8 cellular contexts compared by ENCODE assay signal in genomic region chr19:34430738-34431625, GRCh38. TPM values are rescaled to one million over a fixed set of nuclear protein-coding genes. Genes with fewer than 3 reads are reported as not detected.
DNase-seq lines count a peak whose midpoint lies in the region; ATAC-seq lines count a peak whose summit lies in the region.

No MANE protein-coding gene starts in this region.

- H3K27ac Mint-ChIP-seq in activated naive CD8-positive, alpha-beta T cell treated with anti-CD3 and anti-CD28 coated beads for 36 hours, result peak overlapping the region; percentile 77
- H3K27ac Mint-ChIP-seq in stimulated activated effector memory CD8-positive, alpha-beta T cell treated with anti-CD3 and anti-CD28 coated beads, Interleukin-12 subunit alpha, Interleukin-12 subunit beta, amount 100 ng/mL, for 72 hours, result no peak overlapping the region

- peaks cover 4% of the 10 kb centered on the region; the same call in 1 of the 2 replicates for H3K4me1 ChIP-seq in iPS-20b (ENCODE audit: insufficient read depth, low read length)

- H3K9me3 Mint-ChIP-seq in activated naive CD8-positive, alpha-beta T cell treated with anti-CD3 and anti-CD28 coated beads for 36 hours, result no peaks in the 10 kb centered on the region
- no peaks in the 10 kb centered on the region for H3K9me3 Mint-ChIP-seq in stimulated activated effector memory CD8-positive, alpha-beta T cell treated with anti-CD3 and anti-CD28 coated beads, Interleukin-12 subunit alpha, Interleukin-12 subunit beta, amount 100 ng/mL, for 72 hours

- H3K9ac ChIP-seq in iPS-20b (ENCODE audit: low read depth, low read length), result peak overlapping the region; percentile 44; the same call in 1 of the 2 replicates

- H3K36me3 Mint-ChIP-seq in activated naive CD8-positive, alpha-beta T cell treated with anti-CD3 and anti-CD28 coated beads for 36 hours, result peaks cover 33% of the 10 kb centered on the region
- peaks cover 84% of the 10 kb centered on the region for H3K36me3 Mint-ChIP-seq in stimulated activated effector memory CD8-positive, alpha-beta T cell treated with anti-CD3 and anti-CD28 coated beads, Interleukin-12 subunit alpha, Interleukin-12 subunit beta, amount 100 ng/mL, for 72 hours

- H3K4me1 Mint-ChIP-seq in activated naive CD8-positive, alpha-beta T cell treated with anti-CD3 and anti-CD28 coated beads for 36 hours, result peaks cover 33% of the 10 kb centered on the region
- H3K4me1 Mint-ChIP-seq in stimulated activated effector memory CD8-positive, alpha-beta T cell treated with anti-CD3 and anti-CD28 coated beads, Interleukin-12 subunit alpha, Interleukin-12 subunit beta, amount 100 ng/mL, for 72 hours, result peaks cover 29% of the 10 kb centered on the region

- H3K4me3 Mint-ChIP-seq in activated naive CD8-positive, alpha-beta T cell treated with anti-CD3 and anti-CD28 coated beads for 36 hours, result peak overlapping the region; percentile 93
- peak overlapping the region; percentile 90 for H3K4me3 Mint-ChIP-seq in stimulated activated effector memory CD8-positive, alpha-beta T cell treated with anti-CD3 and anti-CD28 coated beads, Interleukin-12 subunit alpha, Interleukin-12 subunit beta, amount 100 ng/mL, for 72 hours

- no peaks in the 10 kb centered on the region for H3K9me3 ChIP-seq in iPS-20b (ENCODE audit: insufficient read depth, low read depth, low read length)

- no peaks in the 10 kb centered on the region for H3K27me3 ChIP-seq in iPS-20b (ENCODE audit: insufficient read depth, low read length)

- H3K27ac ChIP-seq in iPS-20b (ENCODE audit: low read length), result no peak overlapping the region

- H3K4me3 ChIP-seq in iPS-20b (ENCODE audit: low read length), result peak overlapping the region; percentile 100

- DNase-seq in activated T-cell treated with anti-CD3 and anti-CD28 coated beads for 1 hour (ENCODE audit: low read depth) (peak; percentile 4), NOMO-1 treated with dmso at 0.1 percent for 144 hours (lab: John Stamatoyannopoulos, UW; ENCODE audit: unreplicated experiment) (peak; percentile 20)
- DNase-seq in activated T-cell treated with anti-CD3 and anti-CD28 coated beads, Interleukin-2, amount 50 U/mL, for 1 hour, result no peak
- peak; percentile 20 for DNase-seq in activated naive CD8-positive, alpha-beta T cell treated with anti-CD3 and anti-CD28 coated beads for 36 hours
- DNase-seq in stimulated activated effector memory CD8-positive, alpha-beta T cell treated with anti-CD3 and anti-CD28 coated beads, Interleukin-12 subunit alpha, Interleukin-12 subunit beta, amount 100 ng/mL, for 72 hours (ENCODE audit: low spot score in 2 of 2), result no peak

- no peaks in the 10 kb centered on the region for H3K27me3 Mint-ChIP-seq in activated naive CD8-positive, alpha-beta T cell treated with anti-CD3 and anti-CD28 coated beads for 36 hours

- peak; percentile 49 for ATAC-seq in HG02981 (IDR thresholded peaks at IDR 0.05; ENCODE audit: unreplicated experiment)
- ATAC-seq in stimulated activated effector memory CD8-positive, alpha-beta T cell treated with anti-CD3 and anti-CD28 coated beads, Interleukin-12 subunit alpha, Interleukin-12 subunit beta, amount 100 ng/mL, for 72 hours, result peak; percentile 61
- no peak for ATAC-seq in GM21825 (IDR thresholded peaks at IDR 0.05; ENCODE audit: unreplicated experiment)

- H3K36me3 ChIP-seq in iPS-20b (ENCODE audit: insufficient read depth, low read depth, low read length), result peaks cover 55% of the 10 kb centered on the region

RNA-seq across cellular contexts. Expression of gene UBA2, which starts 2.8 kb away (rescaled TPM):
- 100 to 1,000 TPM; 174 to 177 TPM for total RNA-seq in activated naive CD8-positive, alpha-beta T cell treated with anti-CD3 and anti-CD28 coated beads for 36 hours

RNA-seq across cellular contexts. Expression of gene PDCD2L, which starts 26.8 kb away (rescaled TPM):
- total RNA-seq in activated naive CD8-positive, alpha-beta T cell treated with anti-CD3 and anti-CD28 coated beads for 36 hours, result 10 to 100 TPM; 42.0 to 43.7 TPM

RNA-seq across cellular contexts. Expression of gene WTIP, which starts 50.6 kb away (rescaled TPM):
- total RNA-seq in activated naive CD8-positive, alpha-beta T cell treated with anti-CD3 and anti-CD28 coated beads for 36 hours, result under 1 TPM; 0.23 to 0.36 TPM

Comparison
In these comparisons a context has a peak if more than half of its experiments do, and no peak if none do; other contexts are left out.
1. DNase-seq: peak in activated T-cell treated with anti-CD3 and anti-CD28 coated beads for 1 hour (single experiment), NOMO-1 treated with dmso at 0.1 percent for 144 hours (single experiment) and activated naive CD8-positive, alpha-beta T cell treated with anti-CD3 and anti-CD28 coated beads for 36 hours (single experiment); none in activated T-cell treated with anti-CD3 and anti-CD28 coated beads, Interleukin-2, amount 50 U/mL, for 1 hour (single experiment) and stimulated activated effector memory CD8-positive, alpha-beta T cell treated with anti-CD3 and anti-CD28 coated beads, Interleukin-12 subunit alpha, Interleukin-12 subunit beta, amount 100 ng/mL, for 72 hours (0 of 2).